Comparison of ENCODE assay signal across 8 cellular contexts in genomic region chr1:121016182-121017028, GRCh38.
DNase-seq lines count a peak whose midpoint lies in the region; TF ChIP-seq lines count a peak whose summit lies in the region.
"Not testable (repeated sequence)": the region's sequence is repeated elsewhere in the genome, so short reads cannot be mapped to it uniquely, and the experiment has no call there.

No MANE protein-coding gene starts in this region.

- H3K9me3 Mint-ChIP-seq in activated naive CD4-positive, alpha-beta T cell treated with anti-CD3 and anti-CD28 coated beads for 36 hours = not testable (repeated sequence)

- peak overlapping the region; percentile 73 for H3K27ac Mint-ChIP-seq in activated naive CD4-positive, alpha-beta T cell treated with anti-CD3 and anti-CD28 coated beads for 36 hours

- not testable (repeated sequence) for H3K27me3 Mint-ChIP-seq in activated naive CD4-positive, alpha-beta T cell treated with anti-CD3 and anti-CD28 coated beads for 36 hours (ENCODE audit: low read depth)

- H3K4me1 Mint-ChIP-seq in activated naive CD4-positive, alpha-beta T cell treated with anti-CD3 and anti-CD28 coated beads for 36 hours (ENCODE audit: low read depth) = not testable (repeated sequence)

- H3K79me2 ChIP-seq in SK-N-SH (ENCODE audit: insufficient read depth) = not testable (repeated sequence)

- H3K27me3 ChIP-seq in SK-N-SH (ENCODE audit: insufficient read depth) = not testable (repeated sequence)

- DNase-seq in Daoy (ENCODE audit: low read depth) (peak; percentile 77), NCI-H146 (lab: John Stamatoyannopoulos, UW) (peak; percentile 18), SK-N-SH (peak; percentile 38), fibroblast of pulmonary artery (ENCODE audit: low read depth) (peak; percentile 72), myocyte (ENCODE audit: low read depth) (peak; percentile 27), stromal cell of bone marrow (ENCODE audit: low read depth) (peak; percentile 24)
- DNase-seq in activated naive CD4-positive, alpha-beta T cell treated with anti-CD3 and anti-CD28 coated beads for 36 hours = peak; percentile 35

- H3K9me2 ChIP-seq in SK-N-SH = not testable (repeated sequence)

- H3K4me3 ChIP-seq in HEK293 (ENCODE audit: low read depth, low read length); SK-N-SH (ENCODE audit: low read depth in 2 of 2, low read length in 1 of 2); fibroblast of pulmonary artery (replicated peaks; ENCODE audit: low read depth, low read length): not testable (repeated sequence)

- intact Hi-C loops in activated naive CD4-positive, alpha-beta T cell treated with anti-CD3 and anti-CD28 coated beads for 36 hours (cut with micrococcal nuclease) = not testable (repeated sequence)

- not testable (repeated sequence) for H3K9me3 ChIP-seq in HEK293 (ENCODE audit: control insufficient read depth, insufficient read depth, low read depth, low read length); SK-N-SH

- POLR2A ChIA-PET in HEK293 (lab: Yijun Ruan, JAX); SK-N-SH (lab: Yijun Ruan, JAX): not testable (repeated sequence)

- H3K4me2 ChIP-seq in SK-N-SH = not testable (repeated sequence)

- TF ChIP-seq EP300 in SK-N-SH (IDR thresholded peaks at IDR 0.05; ENCODE audit: borderline replicate concordance in 1 of 2, low read depth in 1 of 2, low read length in 1 of 2) = not testable (repeated sequence)

- H2AFZ ChIP-seq in SK-N-SH (ENCODE audit: low read depth) = not testable (repeated sequence)

- CTCF ChIA-PET in HEK293 (lab: Yijun Ruan, JAX); SK-N-SH (lab: Yijun Ruan, JAX); activated naive CD4-positive, alpha-beta T cell treated with anti-CD3 and anti-CD28 coated beads for 36 hours (lab: Charles Lee): not testable (repeated sequence)

- not testable (repeated sequence) for H4K20me1 ChIP-seq in SK-N-SH (ENCODE audit: insufficient read depth)

- not testable (repeated sequence) for H3K9ac ChIP-seq in SK-N-SH

- H3K36me3 Mint-ChIP-seq in activated naive CD4-positive, alpha-beta T cell treated with anti-CD3 and anti-CD28 coated beads for 36 hours (ENCODE audit: low read depth) = not testable (repeated sequence)

- H3K4me3 Mint-ChIP-seq in activated naive CD4-positive, alpha-beta T cell treated with anti-CD3 and anti-CD28 coated beads for 36 hours = peak overlapping the region; percentile 43

- WGBS in SK-N-SH (ENCODE audit: low lambda C conversion rate) = 45% methylated on average over 18 of the region's 32 CpGs

- not testable (repeated sequence) for H3K4me1 ChIP-seq in HEK293 (ENCODE audit: control insufficient read depth, insufficient read depth, low read length); SK-N-SH (ENCODE audit: control insufficient read depth in 1 of 2, insufficient read depth in 2 of 2, low read depth in 1 of 2, low read length in 1 of 2)

- not testable (repeated sequence) for H3K36me3 ChIP-seq in HEK293 (ENCODE audit: control insufficient read depth in 2 of 2, insufficient read depth in 1 of 2, low read length in 2 of 2); SK-N-SH (replicated peaks in 1 of 2; ENCODE audit: control insufficient read depth in 1 of 2, insufficient read depth in 2 of 2, low read length in 1 of 2)

- not testable (repeated sequence) for H3K27ac ChIP-seq in HEK293 (ENCODE audit: extremely low read depth, low read depth, low read length); SK-N-SH (ENCODE audit: low read depth in 2 of 2, low read length in 1 of 2)

- H3F3A ChIP-seq in SK-N-SH (replicated peaks; ENCODE audit: insufficient read depth) = not testable (repeated sequence)

- not testable (repeated sequence) for TF ChIP-seq CTCF in HEK293 (tag by site-specific recombination; IDR thresholded peaks at IDR 0.05); SK-N-SH (IDR thresholded peaks at IDR 0.05); fibroblast of pulmonary artery (IDR thresholded peaks at IDR 0.05; ENCODE audit: low read length, missing control alignments)

- not testable (repeated sequence) for TF ChIP-seq RAD21 in SK-N-SH (IDR thresholded peaks at IDR 0.05; ENCODE audit: low read length)

TF ChIP-seq in HEK293, 187 proteins besides CTCF, POLR2A, EP300 and RAD21:
- TF ChIP-seq ZSCAN30 (tag by site-specific recombination; IDR thresholded peaks at IDR 0.05) (0 out of 2 replicates have a peak, but pooled peaks have one; percentile 30), ZNF664 (tag by site-specific recombination; IDR thresholded peaks at IDR 0.05) (peak; percentile 65; the same call in 1 of the 2 replicates), SCRT2 (tag by site-specific recombination; IDR thresholded peaks at IDR 0.05) (0 out of 2 replicates have a peak, but pooled peaks have one; percentile 10)

TF ChIP-seq in SK-N-SH, 30 proteins besides CTCF, POLR2A, EP300 and RAD21:
- TF ChIP-seq RXRA (IDR thresholded peaks at IDR 0.05; ENCODE audit: borderline replicate concordance, low read depth) = peak; percentile 34; the same call in 1 of the 2 replicates
- peak; percentile 48; the same call in 1 of the 2 replicates for TF ChIP-seq FOSL2 (IDR thresholded peaks at IDR 0.05; ENCODE audit: borderline replicate concordance, low read depth)
- TF ChIP-seq TEAD4 (IDR thresholded peaks at IDR 0.05; ENCODE audit: borderline replicate concordance, insufficient read depth) = peak; percentile 56; the same call in 1 of the 2 replicates

Comparison
In these comparisons a context has a peak if more than half of its experiments do, and no peak if none do; other contexts are left out.
1. DNase-seq: peak in every context shown above with its lines; median percentile 77 in Daoy; 72 in fibroblast of pulmonary artery; 38 in SK-N-SH; 35 in activated naive CD4-positive, alpha-beta T cell treated with anti-CD3 and anti-CD28 coated beads for 36 hours; 27 in myocyte; 24 in stromal cell of bone marrow; 18 in NCI-H146.